16 cellular contexts compared by ENCODE assay signal in genomic region chr7:5322621-5323410, GRCh38.
"Had no signal": no experiment of that assay in that cellular context is flagged by ENCODE, and none has a peak within 500 bp of the region (broad histone marks: within the 10 kb centered on the region; RNA-seq: fewer than 3 reads in every experiment).

No MANE protein-coding gene starts in this region.

- H3K27me3 Mint-ChIP-seq: activated naive CD8-positive, alpha-beta T cell treated with anti-CD3 and anti-CD28 coated beads for 36 hours; activated T-cell treated with anti-CD3 and anti-CD28 coated beads, Interleukin-2, amount 50 U/mL, for 24 hours; activated T-helper 17 cell treated with anti-CD3 and anti-CD28 coated beads, Interleukin-2, amount 50 U/mL, for 72 hours; naive B cell had no signal

- H3K4me1 ChIP-seq: lower lobe of right lung, neural progenitor cell, prostate gland had no signal

- H3K27ac Mint-ChIP-seq: activated naive CD8-positive, alpha-beta T cell treated with anti-CD3 and anti-CD28 coated beads for 36 hours; activated T-cell treated with anti-CD3 and anti-CD28 coated beads, Interleukin-2, amount 50 U/mL, for 24 hours; activated T-helper 17 cell treated with anti-CD3 and anti-CD28 coated beads, Interleukin-2, amount 50 U/mL, for 72 hours; naive B cell; neural progenitor cell had no signal

- H3K9me3 ChIP-seq: prostate gland had no signal

- FAIRE-seq: keratinocyte had no signal

- DNase-seq: activated naive CD8-positive, alpha-beta T cell treated with anti-CD3 and anti-CD28 coated beads for 36 hours; activated T-cell treated with anti-CD3 and anti-CD28 coated beads, Interleukin-2, amount 50 U/mL, for 24 hours; cerebellar nuclear complex; foreskin fibroblast; heart right ventricle; lower lobe of right lung; naive B cell; stimulated activated CD4-positive, alpha-beta T cell treated with anti-CD3 and anti-CD28 coated beads, Interleukin-4, amount 100 ng/mL, for 24 hours; stimulated activated naive CD8-positive, alpha-beta T cell treated with anti-CD3 and anti-CD28 coated beads, Interleukin-15, Interleukin-2, amounts not matched to agents 100 U/mL and 50 U/mL, for 24 hours; T-helper 9 cell; upper lobe of left lung had no signal

- H3K4me3 Mint-ChIP-seq: activated naive CD8-positive, alpha-beta T cell treated with anti-CD3 and anti-CD28 coated beads for 36 hours; activated T-cell treated with anti-CD3 and anti-CD28 coated beads, Interleukin-2, amount 50 U/mL, for 24 hours; activated T-helper 17 cell treated with anti-CD3 and anti-CD28 coated beads, Interleukin-2, amount 50 U/mL, for 72 hours; naive B cell; neural progenitor cell had no signal

- H3K36me3 ChIP-seq: neural progenitor cell had no signal

- H3K4me3 ChIP-seq: coronary artery, heart right ventricle, lower lobe of right lung, neural progenitor cell, prostate gland, upper lobe of left lung had no signal

- H3K27me3 ChIP-seq: heart right ventricle, neural progenitor cell, upper lobe of left lung had no signal

- ATAC-seq: activated T-helper 17 cell treated with anti-CD3 and anti-CD28 coated beads, Interleukin-2, amount 50 U/mL, for 72 hours; heart right ventricle; stimulated activated naive CD8-positive, alpha-beta T cell treated with anti-CD3 and anti-CD28 coated beads, Interleukin-15, Interleukin-2, amounts not matched to agents 100 U/mL and 50 U/mL, for 24 hours had no signal

- H3K27ac ChIP-seq: coronary artery, heart right ventricle, lower lobe of right lung, neural progenitor cell, prostate gland, upper lobe of left lung had no signal

- H3K4me1 Mint-ChIP-seq: activated T-helper 17 cell treated with anti-CD3 and anti-CD28 coated beads, Interleukin-2, amount 50 U/mL, for 72 hours; neural progenitor cell had no signal
